ENCODE assay signal across 1 cellular context in genomic region chr5:100520348-100520747, GRCh38.
TF ChIP-seq lines count a peak whose summit lies in the region.

No MANE protein-coding gene starts in this region.

TF ChIP-seq in SK-N-SH, 30 proteins besides CTCF, POLR2A, EP300 and RAD21 (continued from another document):
- TF ChIP-seq, protein P1, sequence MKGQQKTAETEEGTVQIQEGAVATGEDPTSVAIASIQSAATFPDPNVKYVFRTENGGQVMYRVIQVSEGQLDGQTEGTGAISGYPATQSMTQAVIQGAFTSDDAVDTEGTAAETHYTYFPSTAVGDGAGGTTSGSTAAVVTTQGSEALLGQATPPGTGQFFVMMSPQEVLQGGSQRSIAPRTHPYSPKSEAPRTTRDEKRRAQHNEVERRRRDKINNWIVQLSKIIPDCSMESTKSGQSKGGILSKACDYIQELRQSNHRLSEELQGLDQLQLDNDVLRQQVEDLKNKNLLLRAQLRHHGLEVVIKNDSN (IDR thresholded peaks at IDR 0.05; ENCODE audit: borderline replicate concordance, low read depth): no peak
- no peak for TF ChIP-seq MXI1 (IDR thresholded peaks at IDR 0.05; ENCODE audit: low read depth, low read length)
- TF ChIP-seq MAX (IDR thresholded peaks at IDR 0.05; ENCODE audit: low read depth): no peak
TF ChIP-seq in SK-N-SH: peak in this region for 0.
